Comparison of ENCODE assay signal across 8 cellular contexts in the genomic region with DNA sequence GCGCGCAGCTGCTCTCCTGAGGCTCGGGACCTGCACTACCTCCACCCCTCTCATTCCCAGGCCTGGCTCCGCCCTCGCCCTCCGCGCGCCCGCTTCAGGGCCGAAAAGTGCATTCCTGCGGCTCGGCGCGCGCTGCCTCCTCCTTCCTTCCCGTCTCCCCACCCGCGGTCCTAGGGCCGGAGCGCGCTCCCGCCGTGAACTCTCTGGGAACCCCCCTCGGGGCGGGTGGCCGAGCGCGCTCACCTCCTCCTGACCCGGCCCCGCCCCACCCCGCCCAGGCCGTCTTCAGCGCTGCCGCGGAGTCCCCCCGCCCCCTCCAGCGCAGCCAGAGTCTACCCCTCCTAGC. TPM values are rescaled to one million over a fixed set of nuclear protein-coding genes. Genes with fewer than 3 reads are reported as not detected.
A peak's percentile ranks its signal among the peaks of the same experiment; 100 is the strongest.
DNase-seq lines count a peak whose midpoint lies in the region; ATAC-seq, FAIRE-seq and TF ChIP-seq lines count a peak whose summit lies in the region.

No MANE protein-coding gene starts in this region.

- peak overlapping the region; percentile 56 to 99 (median 95) for H3K4me3 ChIP-seq in keratinocyte (ENCODE audit: control insufficient read depth in 2 of 3, extremely low read depth in 1 of 3, insufficient read depth in 2 of 3, low read depth in 1 of 3, low read length in 3 of 3)
- peak overlapping the region; percentile 75 to 93 (median 80) for H3K4me3 ChIP-seq in spleen

- peaks cover 79% of the 10 kb centered on the region for H3K4me1 ChIP-seq in keratinocyte (ENCODE audit: control insufficient read depth, extremely low read depth, insufficient read depth, low read length)
- H3K4me1 ChIP-seq in spleen: peaks cover 39 to 88% (median 75%) of the 10 kb centered on the region in 6 donors

- no peak for FAIRE-seq in keratinocyte (lab: Jason Lieb, UNC)

- H3K27ac ChIP-seq in keratinocyte (ENCODE audit: control insufficient read depth, insufficient read depth, low read length) (peak overlapping the region; percentile 94), spleen (peak overlapping the region; percentile 97 to 98 (median 98))

- peak; percentile 50 for ATAC-seq in HG03045 (IDR thresholded peaks at IDR 0.05; ENCODE audit: unreplicated experiment)
- peak; percentile 65 to 69 for ATAC-seq in activated CD4-positive, CD25-positive, alpha-beta regulatory T cell treated with anti-CD3 and anti-CD28 coated beads, Interleukin-2, amount 50 U/mL, for 24 hours
- peak; percentile 81 for ATAC-seq in central memory CD8-positive, alpha-beta T cell (replicated peaks; ENCODE audit: extremely low read depth, poor library complexity, severe bottlenecking)

- H3K9me1 ChIP-seq in keratinocyte (ENCODE audit: control insufficient read depth, extremely low read depth, insufficient read depth, low read length): no peaks in the 10 kb centered on the region

- peak overlapping the region; percentile 91 for H3K9ac ChIP-seq in keratinocyte (ENCODE audit: control insufficient read depth, extremely low read depth, insufficient read depth, low read length)

- 0 to 1% (median 1%) methylated on average over 25 to 37 of the region's 37 CpGs for WGBS in spleen, 5 donors

- H3K36me3 ChIP-seq in keratinocyte (ENCODE audit: control insufficient read depth in 2 of 2, extremely low read depth in 1 of 2, insufficient read depth in 2 of 2, low read length in 2 of 2) (peaks cover 0 to 4% of the 10 kb centered on the region in 2 experiments), spleen (no peaks in the 10 kb centered on the region)

- intact Hi-C loops in spleen (cut with DNase I; ENCODE audit: low total_unique reads): no loop called here

- peaks cover 27% of the 10 kb centered on the region for H3K79me2 ChIP-seq in keratinocyte (ENCODE audit: control insufficient read depth, insufficient read depth, low read length)

- H3K4me3 Mint-ChIP-seq in central memory CD8-positive, alpha-beta T cell: peak overlapping the region; percentile 97

- TF ChIP-seq CTCF in keratinocyte (optimal IDR thresholded peaks at IDR 0.05 in 1 of 3, IDR thresholded peaks at IDR 0.05 in 1 of 3, conservative IDR thresholded peaks at IDR 0.05 in 1 of 3; ENCODE audit: extremely low read depth in 1 of 3, insufficient read depth in 2 of 3, low read length in 3 of 3): no peak
- TF ChIP-seq CTCF in spleen (IDR thresholded peaks at IDR 0.05 in 8 of 11, conservative IDR thresholded peaks at IDR 0.05 in 3 of 11): no peak

- no peak for TF ChIP-seq POLR2A in spleen (IDR thresholded peaks at IDR 0.05)

- peak overlapping the region; percentile 99 for H3K4me2 ChIP-seq in keratinocyte (ENCODE audit: control insufficient read depth, extremely low read depth, insufficient read depth, low read depth, low read length)

- dilution Hi-C loops in keratinocyte (cut with MboI; ENCODE audit: extremely low pct_ligation_motif_present, low sequenced_read_pairs): no loop called here

- H3K9me3 Mint-ChIP-seq in central memory CD8-positive, alpha-beta T cell: no peaks in the 10 kb centered on the region

- H4K20me1 ChIP-seq in keratinocyte (ENCODE audit: control insufficient read depth, extremely low read depth, insufficient read depth, low read length): peaks cover 4% of the 10 kb centered on the region

- peak; percentile 35 for DNase-seq in NCI-H2107 treated with DMSO at 0.1 percent for 48 hours (lab: John Stamatoyannopoulos, UW; ENCODE audit: unreplicated experiment)
- DNase-seq in NCI-H2107 (lab: John Stamatoyannopoulos, UW): no peak
- DNase-seq in NCI-H345 treated with DMSO at 0.1 percent for 48 hours (lab: John Stamatoyannopoulos, UW; ENCODE audit: unreplicated experiment): peak; percentile 66
- peak; percentile 51 to 52 for DNase-seq in central memory CD8-positive, alpha-beta T cell (ENCODE audit: low spot score in 2 of 2)
- no peak for DNase-seq in keratinocyte (ENCODE audit: low read depth, low spot score)
- DNase-seq in spleen: peak; percentile 96

- H2AFZ ChIP-seq in keratinocyte (ENCODE audit: control insufficient read depth, low read length): no peak overlapping the region

- H3K27me3 Mint-ChIP-seq in central memory CD8-positive, alpha-beta T cell: no peaks in the 10 kb centered on the region

- H3K27me3 ChIP-seq in keratinocyte (ENCODE audit: control insufficient read depth, extremely low read depth, insufficient read depth, low read length): no peaks in the 10 kb centered on the region
- peaks cover 0 to 5% (median 0%) of the 10 kb centered on the region in 7 donors for H3K27me3 ChIP-seq in spleen (replicated peaks in 1 of 7)

- peak overlapping the region; percentile 91 for H3K27ac Mint-ChIP-seq in central memory CD8-positive, alpha-beta T cell (ENCODE audit: low read depth)

- peaks cover 91% of the 10 kb centered on the region for H3K4me1 Mint-ChIP-seq in central memory CD8-positive, alpha-beta T cell

- peaks cover 8% of the 10 kb centered on the region for H3K36me3 Mint-ChIP-seq in central memory CD8-positive, alpha-beta T cell (ENCODE audit: insufficient read depth)

- H3K9me3 ChIP-seq in keratinocyte (ENCODE audit: control insufficient read depth, low read depth, low read length) (no peaks in the 10 kb centered on the region), spleen (no peaks in the 10 kb centered on the region)

RNA-seq across cellular contexts. Expression of gene RARG, which starts 11.2 kb away (rescaled TPM):
- polyA plus RNA-seq in keratinocyte (26.4 to 31.5 TPM (median 30.9 TPM) in 3 replicates), spleen (10 to 100 TPM in 1 of 3 donors, 1 to 10 TPM in 2; 4.6 to 10.1 (median 4.9) TPM)
- polyA plus RNA-seq in keratinocyte (2011; ENCODE audit: low read depth): 43.6 TPM
- polyA plus RNA-seq in keratinocyte (2011; cell fraction: cytosol; rRNA removed): 26.0 and 36.6 TPM in 2 replicates
- polyA plus RNA-seq in keratinocyte (2011; cell fraction: nucleus; rRNA removed): 31.8 and 38.9 TPM in 2 replicates
- polyA plus RNA-seq in keratinocyte (2012; ENCODE audit: low replicate concordance): 39.6 and 84.0 TPM in 2 replicates
- 48.5 to 64.1 TPM (median 57.6 TPM) in 3 replicates for polyA minus RNA-seq in keratinocyte
- polyA minus RNA-seq in keratinocyte (2011; cell fraction: cytosol; rRNA and poly(A)+ RNA removed): 42.2 TPM
- polyA minus RNA-seq in keratinocyte (2011; cell fraction: nucleus; rRNA and poly(A)+ RNA removed): 24.9 and 25.7 TPM in 2 replicates
- 10 to 100 TPM in 5 of 7 donors, 1 to 10 TPM in 2; 9.4 to 20.8 (median 14.4) TPM for total RNA-seq in spleen

RNA-seq across cellular contexts. Expression of gene ITGB7, which starts 13.8 kb away (rescaled TPM):
- 0.58 to 2.4 TPM (median 0.83 TPM) in 3 replicates for polyA plus RNA-seq in keratinocyte
- polyA plus RNA-seq in keratinocyte (2011; ENCODE audit: low read depth): 4.2 TPM
- polyA plus RNA-seq in keratinocyte (2011; cell fraction: cytosol; rRNA removed): 0.19 and 0.21 TPM in 2 replicates
- 7.8 and 8.3 TPM in 2 replicates for polyA plus RNA-seq in keratinocyte (2011; cell fraction: nucleus; rRNA removed)
- 0.76 and 8.4 TPM in 2 replicates for polyA plus RNA-seq in keratinocyte (2012; ENCODE audit: low replicate concordance)
- polyA minus RNA-seq in keratinocyte: 3.5 to 9.8 TPM (median 4.8 TPM) in 3 replicates
- not detected for polyA minus RNA-seq in keratinocyte (2011; cell fraction: cytosol; rRNA and poly(A)+ RNA removed)
- 3.8 and 4.5 TPM in 2 replicates for polyA minus RNA-seq in keratinocyte (2011; cell fraction: nucleus; rRNA and poly(A)+ RNA removed)
- 10 to 100 TPM; 35.5 to 75.5 (median 62.2) TPM for total RNA-seq in spleen
- 10 to 100 TPM; 23.9 to 62.5 (median 46.5) TPM for polyA plus RNA-seq in spleen

RNA-seq across cellular contexts. Expression of gene CSAD, which starts 40.1 kb away (rescaled TPM):
- polyA plus RNA-seq in keratinocyte: 7.9 to 29.5 TPM (median 19.5 TPM) in 3 replicates
- polyA plus RNA-seq in keratinocyte (2011; ENCODE audit: low read depth): 8.0 TPM
- polyA plus RNA-seq in keratinocyte (2011; cell fraction: cytosol; rRNA removed): 1.4 and 1.9 TPM in 2 replicates
- polyA plus RNA-seq in keratinocyte (2011; cell fraction: nucleus; rRNA removed): 126 and 152 TPM in 2 replicates
- 5.8 and 23.3 TPM in 2 replicates for polyA plus RNA-seq in keratinocyte (2012; ENCODE audit: low replicate concordance)
- 5.6 to 17.6 TPM (median 17.2 TPM) in 3 replicates for polyA minus RNA-seq in keratinocyte
- polyA minus RNA-seq in keratinocyte (2011; cell fraction: cytosol; rRNA and poly(A)+ RNA removed): 3.1 TPM
- 20.0 and 28.5 TPM in 2 replicates for polyA minus RNA-seq in keratinocyte (2011; cell fraction: nucleus; rRNA and poly(A)+ RNA removed)
- total RNA-seq in spleen: 10 to 100 TPM; 33.7 to 73.0 (median 39.7) TPM
- 10 to 100 TPM; 17.9 to 36.3 (median 34.1) TPM for polyA plus RNA-seq in spleen

RNA-seq across cellular contexts. Expression of gene ZNF740, which starts 40.3 kb away (rescaled TPM):
- polyA plus RNA-seq in keratinocyte: 6.5 to 11.8 TPM (median 10.3 TPM) in 3 replicates
- polyA plus RNA-seq in keratinocyte (2011; ENCODE audit: low read depth): 9.7 TPM
- 3.6 and 4.5 TPM in 2 replicates for polyA plus RNA-seq in keratinocyte (2011; cell fraction: cytosol; rRNA removed)
- polyA plus RNA-seq in keratinocyte (2011; cell fraction: nucleus; rRNA removed): 21.7 and 25.7 TPM in 2 replicates
- 5.5 and 6.5 TPM in 2 replicates for polyA plus RNA-seq in keratinocyte (2012; ENCODE audit: low replicate concordance)
- polyA minus RNA-seq in keratinocyte: 3.8 to 17.4 TPM (median 15.6 TPM) in 3 replicates
- 3.3 TPM for polyA minus RNA-seq in keratinocyte (2011; cell fraction: cytosol; rRNA and poly(A)+ RNA removed)
- 8.7 and 9.6 TPM in 2 replicates for polyA minus RNA-seq in keratinocyte (2011; cell fraction: nucleus; rRNA and poly(A)+ RNA removed)
- 10 to 100 TPM; 23.6 to 66.1 (median 45.1) TPM for total RNA-seq in spleen
- 10 to 100 TPM in 1 of 3 donors, 1 to 10 TPM in 2; 5.6 to 12.1 (median 7.5) TPM for polyA plus RNA-seq in spleen

RNA-seq across cellular contexts. Expression of gene ESPL1, which starts 47.3 kb away (rescaled TPM):
- 0.80 to 3.7 TPM (median 3.7 TPM) in 3 replicates for polyA plus RNA-seq in keratinocyte
- 1.3 TPM for polyA plus RNA-seq in keratinocyte (2011; ENCODE audit: low read depth)
- polyA plus RNA-seq in keratinocyte (2011; cell fraction: cytosol; rRNA removed): 0.46 and 0.64 TPM in 2 replicates
- 4.3 and 5.5 TPM in 2 replicates for polyA plus RNA-seq in keratinocyte (2011; cell fraction: nucleus; rRNA removed)
- 1.0 and 3.0 TPM in 2 replicates for polyA plus RNA-seq in keratinocyte (2012; ENCODE audit: low replicate concordance)
- polyA minus RNA-seq in keratinocyte: 1.5 to 9.7 TPM (median 5.8 TPM) in 3 replicates
- 2.9 TPM for polyA minus RNA-seq in keratinocyte (2011; cell fraction: cytosol; rRNA and poly(A)+ RNA removed)
- 2.1 and 2.9 TPM in 2 replicates for polyA minus RNA-seq in keratinocyte (2011; cell fraction: nucleus; rRNA and poly(A)+ RNA removed)
- total RNA-seq in spleen: 1 to 10 TPM; 1.7 to 7.2 (median 4.7) TPM
- 1 to 10 TPM in 1 of 3 donors, under 1 TPM in 2; 0.85 to 1.9 (median 0.93) TPM for polyA plus RNA-seq in spleen

Comparison
In these comparisons a context has a peak if more than half of its experiments do, and no peak if none do; other contexts are left out.
1. DNase-seq: peak in NCI-H2107 treated with DMSO at 0.1 percent for 48 hours (single experiment), NCI-H345 treated with DMSO at 0.1 percent for 48 hours (single experiment), central memory CD8-positive, alpha-beta T cell (2 of 2) and spleen (single experiment); none in NCI-H2107 (single experiment) and keratinocyte (single experiment).
2. Peak in every context shown above with its lines, with median percentiles within 50 percentile points of each other: ATAC-seq.